ENCODE assay signal across 8 cellular contexts in the genomic region with DNA sequence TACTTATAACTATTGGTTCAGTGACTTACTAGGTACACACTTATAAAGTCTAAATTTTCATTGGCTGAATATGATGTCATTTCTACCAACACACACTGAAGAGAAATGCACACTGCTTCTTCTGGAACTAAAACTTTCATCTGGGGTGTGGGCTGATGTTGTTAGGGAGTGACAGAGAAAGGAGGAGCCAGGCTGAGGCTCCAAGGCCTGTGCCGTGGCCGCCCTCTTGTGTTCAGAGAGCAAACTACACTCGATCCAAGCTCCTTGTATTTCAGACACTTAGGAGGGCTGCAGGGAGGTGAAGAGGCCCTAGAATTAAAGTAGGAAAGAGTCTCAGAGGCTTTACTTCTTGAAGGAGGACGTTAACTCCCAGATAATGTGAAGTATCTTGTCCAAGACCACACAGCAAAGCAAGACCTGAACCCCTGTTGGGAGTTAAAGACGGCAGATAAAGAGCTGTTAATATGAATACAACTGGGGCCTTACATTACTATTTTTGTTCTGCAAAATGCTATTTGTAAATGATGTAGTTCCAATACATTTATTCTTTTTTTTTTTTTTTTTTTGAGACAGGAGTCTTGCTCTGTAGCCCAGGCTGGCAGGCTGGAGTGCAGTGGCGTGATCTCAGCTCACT.
DNase-seq lines count a peak whose midpoint lies in the region; ATAC-seq and TF ChIP-seq lines count a peak whose summit lies in the region.

No MANE protein-coding gene starts in this region.

- 0 out of 2 replicates have a peak, but pooled peaks cover 2% of the 10 kb centered on the region for H3K36me3 ChIP-seq in iPS DF 6.9 (ENCODE audit: control insufficient read depth, insufficient read depth, low read length)

- DNase-seq in NCI-H82 (lab: John Stamatoyannopoulos, UW) (peak; percentile 82), NCI-H82 treated with DMSO at 0.1 percent for 48 hours (lab: John Stamatoyannopoulos, UW; ENCODE audit: unreplicated experiment) (no peak), NCI-H1694 treated with DMSO at 0.1 percent for 48 hours (lab: John Stamatoyannopoulos, UW) (peak; percentile 51), UCSD-AML1 (lab: John Stamatoyannopoulos, UW; ENCODE audit: unreplicated experiment) (peak; percentile 74), astrocyte of the spinal cord (ENCODE audit: low read depth, low spot score) (peak; percentile 88), iPS DF 6.9 (ENCODE audit: low read depth, low spot score) (peak; percentile 75)
- DNase-seq in stimulated activated CD4-positive, alpha-beta T cell treated with anti-CD3 and anti-CD28 coated beads, Interleukin-12 subunit alpha, Interleukin-12 subunit beta, amount 100 ng/mL, for 48 hours (ENCODE audit: low read depth in 2 of 3, low spot score in 1 of 3), result peak; percentile 74 to 90 (median 75)

- ATAC-seq in HG02763 (IDR thresholded peaks at IDR 0.05; ENCODE audit: unreplicated experiment), result peak; percentile 78

- peak; percentile 89 for TF ChIP-seq CTCF in astrocyte of the spinal cord (IDR thresholded peaks at IDR 0.05; ENCODE audit: low read depth, low read length)

- H3K27ac ChIP-seq in iPS DF 6.9 (ENCODE audit: low read length), result no peak overlapping the region

- H3K27me3 ChIP-seq in iPS DF 6.9 (ENCODE audit: control insufficient read depth, insufficient read depth, low read length), result no peaks in the 10 kb centered on the region

- in situ Hi-C loops in astrocyte of the spinal cord (cut with HindIII; ENCODE audit: low sequenced_read_pairs), result no loop called here

- H3K4me1 ChIP-seq in iPS DF 6.9 (ENCODE audit: control insufficient read depth, insufficient read depth, low read length), result peaks cover 3% of the 10 kb centered on the region; the same call in 1 of the 2 replicates

- WGBS in iPS DF 6.9 (ENCODE audit: insufficient coverage, insufficient read length), result no CpG with 5 or more reads among the region's 6 CpGs

- no peak overlapping the region for H3K4me3 ChIP-seq in astrocyte of the spinal cord (ENCODE audit: low read depth, low read length)
- no peak overlapping the region for H3K4me3 ChIP-seq in iPS DF 6.9 (ENCODE audit: low read length)

- H3K9me3 ChIP-seq in iPS DF 6.9 (ENCODE audit: control insufficient read depth, insufficient read depth, low read length), result no peaks in the 10 kb centered on the region
